Comparison of ENCODE assay signal across 8 cellular contexts in the genomic region with DNA sequence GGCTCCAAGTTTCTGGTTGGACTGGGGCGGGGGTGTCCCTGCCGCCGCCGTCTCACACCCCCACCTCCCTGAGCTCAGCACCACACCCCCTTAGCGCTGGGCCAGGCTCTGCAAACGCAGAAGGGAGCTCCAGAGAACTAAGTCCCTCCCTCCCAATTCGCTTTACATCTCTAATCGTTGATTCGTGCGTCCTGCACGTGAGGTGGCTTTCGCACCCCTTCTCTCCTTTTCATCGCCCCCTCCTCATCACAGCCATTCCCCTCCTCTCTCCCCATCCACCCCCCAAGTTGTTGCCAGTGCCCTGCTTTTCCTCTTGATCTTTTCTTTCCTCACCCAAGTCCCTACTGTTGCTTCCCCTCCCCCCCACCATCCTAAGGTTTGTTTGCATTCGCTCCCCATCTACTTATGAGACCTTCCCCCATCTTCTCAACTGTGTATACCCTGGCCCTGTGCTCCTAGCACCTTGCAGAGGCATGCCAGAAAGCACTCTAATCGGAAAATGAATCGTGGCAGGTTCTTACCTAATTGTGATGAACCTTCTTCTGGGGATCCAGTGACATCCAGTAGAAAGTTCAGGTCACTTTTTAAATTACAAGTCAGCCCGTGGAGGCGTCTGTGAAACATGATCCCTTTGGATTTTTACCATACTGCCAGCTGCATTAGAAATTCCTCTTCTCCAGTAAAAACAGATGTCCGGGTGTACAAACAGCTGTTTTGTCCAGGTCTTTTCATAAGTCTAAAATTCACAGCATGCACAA. TPM values are rescaled to one million over a fixed set of nuclear protein-coding genes. Genes with fewer than 3 reads are reported as not detected.
DNase-seq lines count a peak whose midpoint lies in the region; ATAC-seq and TF ChIP-seq lines count a peak whose summit lies in the region.

No MANE protein-coding gene starts in this region.

- H3K36me3 ChIP-seq in PC-9 (ENCODE audit: low read depth) (0 out of 2 replicates have a peak, but pooled peaks cover 7% of the 10 kb centered on the region), mucosa of rectum (ENCODE audit: control insufficient read depth in 2 of 2, insufficient read depth in 2 of 2, low read length in 2 of 2) (no peaks in the 10 kb centered on the region)

- no peaks in the 10 kb centered on the region for H3K9me2 ChIP-seq in PC-9 (ENCODE audit: insufficient read depth)

- peak overlapping the region; percentile 81 for H3K4me2 ChIP-seq in PC-9

- 0 out of 2 replicates have a peak, but pooled peaks have one; percentile 10 for TF ChIP-seq CTCF in PC-9 (conservative IDR thresholded peaks at IDR 0.05)
- peak in 1 of 56 donors; percentile 3 for TF ChIP-seq CTCF in dorsolateral prefrontal cortex (IDR thresholded peaks at IDR 0.05 in 54 of 56, conservative IDR thresholded peaks at IDR 0.05 in 2 of 56; ENCODE audit: low read depth in 1 of 56, partially characterized antibody in 56 of 56)

- H3K4me1 ChIP-seq in PC-9 (replicated peaks; ENCODE audit: insufficient read depth), result peaks cover 28% of the 10 kb centered on the region
- peaks cover 9 to 13% of the 10 kb centered on the region in 2 donors for H3K4me1 ChIP-seq in mucosa of rectum (ENCODE audit: control insufficient read depth in 2 of 2, insufficient read depth in 2 of 2, low read length in 2 of 2)

- ATAC-seq in HG03108 (IDR thresholded peaks at IDR 0.05; ENCODE audit: unreplicated experiment), result no peak

- CTCF ChIA-PET in PC-9 (lab: Charles Lee), result interaction anchor here (0.6 kb wide), 2 partner anchors 20 to 85 kb away, joined by 6 read pairs; no protein-coding TSS in a partner anchor

- H3K4me3 ChIP-seq in PC-9 (peak overlapping the region; percentile 69), dorsolateral prefrontal cortex (peak overlapping the region; percentile 54 to 98 (median 90)), mucosa of rectum (ENCODE audit: low read length in 2 of 2) (peak overlapping the region; percentile 72 to 87)

- H2AFZ ChIP-seq in PC-9, result peak overlapping the region; percentile 78

- DNase-seq in DMS 273 treated with DMSO at 0.1 percent for 48 hours (lab: John Stamatoyannopoulos, UW) (peak; percentile 96), HT-29 (ENCODE audit: low spot score) (peak; percentile 58), PC-9 (peak; percentile 81 to 92), dorsolateral prefrontal cortex (peak in 1 of 10 donors; percentile 6), glomerular visceral epithelial cell (ENCODE audit: extremely low spot score) (no peak), middle frontal gyrus (ENCODE audit: extremely low spot score, low spot score) (no peak)

- no TSS peak for BruUV-seq in PC-9 (replicated peaks; lab: Mats Ljungman, UMichigan)

- peaks cover 34% of the 10 kb centered on the region for H4K20me1 ChIP-seq in PC-9 (ENCODE audit: insufficient read depth)

- H3K27me3 ChIP-seq in PC-9 (ENCODE audit: insufficient read depth, low read depth) (no peaks in the 10 kb centered on the region), dorsolateral prefrontal cortex (no peaks in the 10 kb centered on the region), mucosa of rectum (ENCODE audit: control insufficient read depth in 2 of 2, insufficient read depth in 2 of 2, low read length in 2 of 2) (no peaks in the 10 kb centered on the region)

- H3F3A ChIP-seq in PC-9 (ENCODE audit: insufficient read depth, low read depth), result peaks cover 18% of the 10 kb centered on the region; the same call in 1 of the 2 replicates

- H3K9me3 ChIP-seq in PC-9 (ENCODE audit: insufficient read depth, low read depth) (no peaks in the 10 kb centered on the region), mucosa of rectum (ENCODE audit: control insufficient read depth in 2 of 2, low read length in 2 of 2) (no peaks in the 10 kb centered on the region)

- H3K27ac ChIP-seq in PC-9, result peak overlapping the region; percentile 78
- peak overlapping the region in 53 of 59 donors; percentile 15 to 98 (median 92) for H3K27ac ChIP-seq in dorsolateral prefrontal cortex
- H3K27ac ChIP-seq in mucosa of rectum (ENCODE audit: low read depth in 2 of 2, low read length in 2 of 2), result peak overlapping the region; percentile 64 to 97

- intact Hi-C loops in PC-9 (cut with micrococcal nuclease; ENCODE audit: unreplicated experiment) (loop anchor here (1.0 to 10.0 kb wide), 6 partner anchors 19 to 283 kb away; no protein-coding TSS in a partner anchor), dorsolateral prefrontal cortex (cut with DNase I) (loop anchor here (2.0 to 10.0 kb wide), 5 partner anchors 150 to 747 kb away; partner anchors contain the start of genes HNRNPLL (in 2 of the 2), SOS1 (in 1 of the 2) and SRSF7 (in 1 of the 2))

- H3K9ac ChIP-seq in mucosa of rectum (ENCODE audit: low read depth in 1 of 2, low read length in 2 of 2), result peak overlapping the region; percentile 66 to 69

- POLR2A ChIA-PET in PC-9 (lab: Charles Lee; ENCODE audit: unreplicated experiment), result interaction anchor here (0.6 to 1.1 kb wide), 7 partner anchors 61 to 480 kb away, joined by 3 to 20 read pairs (median 6); partner anchors contain the start of gene SRSF7

- peaks cover 39% of the 10 kb centered on the region for H3K79me2 ChIP-seq in PC-9 (ENCODE audit: low read depth)

RNA-seq across cellular contexts. Expression of gene ATL2, which starts 0.6 kb away (rescaled TPM):
- total RNA-seq in HT-29 (2014; rRNA removed; shearing (Covaris generic)), result 64.8 and 72.0 TPM in 2 replicates
- total RNA-seq in PC-9 (2021) (66.4 and 75.3 TPM in 2 replicates), dorsolateral prefrontal cortex (100 to 1,000 TPM in 2 of 120 experiments, 10 to 100 TPM in 118; 36.1 to 104 (median 69.2) TPM)

Comparison
In these comparisons a context has a peak if more than half of its experiments do, and no peak if none do; other contexts are left out.
1. DNase-seq: peak in DMS 273 treated with DMSO at 0.1 percent for 48 hours (single experiment), HT-29 (single experiment) and PC-9 (2 of 2); none in glomerular visceral epithelial cell (single experiment) and middle frontal gyrus (single experiment).
2. Peak in every context shown above with its lines, with median percentiles within 50 percentile points of each other: H3K27ac ChIP-seq and H3K4me3 ChIP-seq.